ENCODE assay signal across 8 cellular contexts in the genomic region with DNA sequence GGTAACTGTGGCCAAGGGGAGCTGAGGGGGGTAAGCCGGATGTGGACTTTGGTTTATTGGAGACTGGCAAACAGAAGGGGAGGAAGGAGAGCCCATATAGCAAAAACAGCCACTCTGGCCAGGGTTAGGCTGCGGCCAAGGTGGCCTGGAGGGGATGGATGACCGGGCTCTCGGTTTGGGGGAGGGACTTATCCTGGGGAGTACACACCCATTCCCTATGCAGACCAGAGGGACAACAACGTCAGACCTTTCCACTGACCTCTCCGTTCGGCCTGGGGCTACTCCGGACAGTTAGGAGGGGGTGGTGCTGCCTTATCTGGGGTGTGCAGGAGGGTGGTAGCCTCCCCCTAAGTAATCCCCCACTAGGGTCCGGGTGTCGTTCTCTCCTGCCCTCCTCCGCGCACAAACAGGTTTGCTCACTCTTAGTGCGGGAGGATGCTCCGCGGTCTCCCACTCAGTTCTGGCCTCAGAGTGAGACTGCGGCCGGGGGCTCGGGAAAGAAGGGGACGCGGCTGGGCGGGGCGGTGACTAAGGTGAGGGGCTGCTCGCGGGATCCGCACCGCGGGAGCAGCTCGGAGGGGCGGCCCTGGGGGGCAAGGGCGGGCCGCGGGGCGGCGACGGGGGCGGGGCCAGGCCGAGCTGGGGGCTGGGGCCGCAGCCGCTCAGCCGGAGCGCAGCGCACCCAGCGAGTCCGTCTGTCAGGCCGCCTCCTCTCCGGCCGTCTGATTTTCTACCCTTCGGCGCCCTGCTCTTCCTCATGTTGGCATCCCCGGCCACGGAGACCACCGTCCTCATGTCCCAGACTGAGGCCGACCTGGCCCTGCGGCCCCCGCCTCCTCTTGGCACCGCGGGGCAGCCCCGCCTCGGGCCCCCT. TPM values are rescaled to one million over a fixed set of nuclear protein-coding genes. Genes with fewer than 3 reads are reported as not detected.
DNase-seq lines count a peak whose midpoint lies in the region; TF ChIP-seq lines count a peak whose summit lies in the region.

A gene (plus strand): TSS at position 669 of the 874 bp plus-strand sequence. CDS start 89 bp downstream, at position 758.

- intact Hi-C loops in Caco-2 (cut with micrococcal nuclease; ENCODE audit: unreplicated experiment): loop anchor here (5.0 kb wide), 1 partner anchor 42 kb away; a partner anchor contains a TSS
- intact Hi-C loops in esophagus squamous epithelium (cut with DNase I): no loop called here
- intact Hi-C loops in activated naive CD4-positive, alpha-beta T cell treated with anti-CD3 and anti-CD28 coated beads for 36 hours (cut with micrococcal nuclease): no loop called here

- TF ChIP-seq POLR2A in Peyer's patch (IDR thresholded peaks at IDR 0.05) (no peak), esophagus squamous epithelium (IDR thresholded peaks at IDR 0.05) (no peak)

- peak within 1 kb of the TSS; percentile 85 for H3K4me3 ChIP-seq in Caco-2 (ENCODE audit: low read depth, low read length)
- peak within 1 kb of the TSS; percentile 21 to 58 (median 38) for H3K4me3 ChIP-seq in Peyer's patch
- peak within 1 kb of the TSS; percentile 26 to 65 (median 48) for H3K4me3 ChIP-seq in esophagus squamous epithelium

- peak within 1 kb of the TSS; percentile 76 for H3K4me3 Mint-ChIP-seq in Caco-2 (ENCODE audit: unreplicated experiment)
- peak within 1 kb of the TSS; percentile 77 for H3K4me3 Mint-ChIP-seq in neural crest cell
- H3K4me3 Mint-ChIP-seq in activated naive CD4-positive, alpha-beta T cell treated with anti-CD3 and anti-CD28 coated beads for 36 hours: no peak within 1 kb of the TSS

- peak within 1 kb of the TSS in 2 of 4 donors; percentile 72 to 74 for H3K27ac ChIP-seq in Peyer's patch
- peak within 1 kb of the TSS in 3 of 4 donors; percentile 18 to 59 (median 57) for H3K27ac ChIP-seq in esophagus squamous epithelium
- H3K27ac ChIP-seq in caudate nucleus (ENCODE audit: low read depth, low read length): no peak within 1 kb of the TSS

- no peaks in the 10 kb centered on the region for H3K27me3 ChIP-seq in Caco-2 (replicated peaks; ENCODE audit: control insufficient read depth, insufficient read depth, low read length)
- H3K27me3 ChIP-seq in Peyer's patch: peaks cover 0 to 10% of the 10 kb centered on the region in 2 donors
- peaks cover 0 to 51% (median 19%) of the 10 kb centered on the region in 4 donors for H3K27me3 ChIP-seq in esophagus squamous epithelium

- TF ChIP-seq CTCF in Caco-2 (IDR thresholded peaks at IDR 0.05; ENCODE audit: insufficient read depth in 1 of 2, low read depth in 1 of 2, low read length in 1 of 2, severe bottlenecking in 1 of 2, unreplicated experiment in 1 of 2) (no peak), Peyer's patch (IDR thresholded peaks at IDR 0.05) (no peak), esophagus squamous epithelium (IDR thresholded peaks at IDR 0.05) (no peak), neural crest cell (conservative IDR thresholded peaks at IDR 0.05) (no peak)

- H3K4me1 ChIP-seq in Caco-2 (peaks cover 29% of the 10 kb centered on the region), Peyer's patch (peaks cover 0 to 23% (median 4%) of the 10 kb centered on the region in 4 donors), esophagus squamous epithelium (peaks cover 8 to 80% (median 13%) of the 10 kb centered on the region in 3 donors)

- BruUV-seq in Caco-2 (replicated peaks; lab: Mats Ljungman, UMichigan): TSS peak; percentile 44

- H3K9me3 ChIP-seq in Caco-2 (no peaks in the 10 kb centered on the region), Peyer's patch (no peaks in the 10 kb centered on the region), esophagus squamous epithelium (no peaks in the 10 kb centered on the region)

- peak; percentile 76 to 91 for DNase-seq in Caco-2
- DNase-seq in Peyer's patch: peak in 2 of 3 donors; percentile 56 to 72
- DNase-seq in esophagus squamous epithelium (lab: John Stamatoyannopoulos, UW): no peak
- peak; percentile 13 for DNase-seq in neural crest cell (ENCODE audit: low read depth, low spot score)
- DNase-seq in NCI-H1694 treated with DMSO at 0.1 percent for 48 hours (lab: John Stamatoyannopoulos, UW): no peak
- no peak for DNase-seq in activated naive CD4-positive, alpha-beta T cell treated with anti-CD3 and anti-CD28 coated beads for 36 hours
- DNase-seq in epidermal melanocyte (ENCODE audit: insufficient read length, low spot score): no peak
- no peak for DNase-seq in caudate nucleus (lab: John Stamatoyannopoulos, UW)

- peak within 1 kb of the TSS; percentile 65 for H3K27ac Mint-ChIP-seq in Caco-2 (ENCODE audit: unreplicated experiment)
- no peak within 1 kb of the TSS for H3K27ac Mint-ChIP-seq in neural crest cell (ENCODE audit: unreplicated experiment)
- no peak within 1 kb of the TSS for H3K27ac Mint-ChIP-seq in activated naive CD4-positive, alpha-beta T cell treated with anti-CD3 and anti-CD28 coated beads for 36 hours

- peaks cover 30% of the 10 kb centered on the region for H3K36me3 Mint-ChIP-seq in Caco-2 (ENCODE audit: insufficient read depth, unreplicated experiment)
- H3K36me3 Mint-ChIP-seq in neural crest cell (ENCODE audit: low read depth): no peaks in the 10 kb centered on the region
- peaks cover 26% of the 10 kb centered on the region for H3K36me3 Mint-ChIP-seq in activated naive CD4-positive, alpha-beta T cell treated with anti-CD3 and anti-CD28 coated beads for 36 hours (ENCODE audit: low read depth)

- 33 to 45% methylated on average over 5 to 14 of the region's 59 CpGs for WGBS in esophagus squamous epithelium, 2 donors

- no peaks in the 10 kb centered on the region; the same call in 1 of the 2 replicates for H3K36me3 ChIP-seq in Caco-2 (ENCODE audit: control insufficient read depth, insufficient read depth, low read length)
- peaks cover 0 to 45% (median 0%) of the 10 kb centered on the region in 3 donors for H3K36me3 ChIP-seq in Peyer's patch
- peaks cover 6 to 65% (median 30%) of the 10 kb centered on the region in 3 donors for H3K36me3 ChIP-seq in esophagus squamous epithelium

- POLR2A ChIA-PET in Caco-2 (lab: Charles Lee): interaction anchor here (0.6 to 2.5 kb wide), 7 partner anchors 17 to 171 kb away, joined by 3 to 14 read pairs (median 4); a partner anchor contains a TSS

- CTCF ChIA-PET in Caco-2 (lab: Charles Lee): interaction anchor here (0.6 to 2.0 kb wide), 6 partner anchors 17 to 969 kb away, joined by 3 to 15 read pairs (median 4); a partner anchor contains a TSS
- CTCF ChIA-PET in activated naive CD4-positive, alpha-beta T cell treated with anti-CD3 and anti-CD28 coated beads for 36 hours (lab: Charles Lee): interaction anchor here (1.0 kb wide), 1 partner anchor 41 kb away, joined by 3 read pairs; no protein-coding TSS in a partner anchor

- H3K9me3 Mint-ChIP-seq in Caco-2 (ENCODE audit: unreplicated experiment): no peaks in the 10 kb centered on the region
- H3K9me3 Mint-ChIP-seq in neural crest cell: no peaks in the 10 kb centered on the region
- H3K9me3 Mint-ChIP-seq in activated naive CD4-positive, alpha-beta T cell treated with anti-CD3 and anti-CD28 coated beads for 36 hours: no peaks in the 10 kb centered on the region

- no peaks in the 10 kb centered on the region for H3K27me3 Mint-ChIP-seq in Caco-2 (ENCODE audit: insufficient read depth, unreplicated experiment)
- peaks cover 50% of the 10 kb centered on the region for H3K27me3 Mint-ChIP-seq in neural crest cell (ENCODE audit: low read depth)
- peaks cover 39% of the 10 kb centered on the region for H3K27me3 Mint-ChIP-seq in activated naive CD4-positive, alpha-beta T cell treated with anti-CD3 and anti-CD28 coated beads for 36 hours (ENCODE audit: low read depth)

- H3K4me1 Mint-ChIP-seq in Caco-2 (ENCODE audit: low read depth, unreplicated experiment) (peaks cover 19% of the 10 kb centered on the region), neural crest cell (peaks cover 12% of the 10 kb centered on the region)
- peaks cover 24% of the 10 kb centered on the region for H3K4me1 Mint-ChIP-seq in activated naive CD4-positive, alpha-beta T cell treated with anti-CD3 and anti-CD28 coated beads for 36 hours (ENCODE audit: low read depth)

RNA-seq across cellular contexts. Expression of the gene that starts here (rescaled TPM):
- total RNA-seq in Caco-2 (2022): 3.3 and 4.1 TPM in 2 replicates
- total RNA-seq in Peyer's patch: 10 to 100 TPM in 3 of 4 donors, 1 to 10 TPM in 1; 7.2 to 56.0 (median 28.7) TPM
- total RNA-seq in esophagus squamous epithelium: 10 to 100 TPM in 1 of 4 donors, 1 to 10 TPM in 1, under 1 TPM in 2; 0.40 to 14.7 (median 3.9) TPM
- 0.58 and 0.73 TPM in 2 replicates for total RNA-seq in neural crest cell
- total RNA-seq in activated naive CD4-positive, alpha-beta T cell treated with anti-CD3 and anti-CD28 coated beads for 36 hours: under 1 TPM; 0.17 to 0.41 TPM

Comparison
In these comparisons a context has a peak if more than half of its experiments do, and no peak if none do; other contexts are left out.
1. Peak in DNase-seq in neural crest cell; RNA of the gene not detected or under 1 TPM.
2. DNase-seq: peak in Caco-2 (2 of 2) and Peyer's patch (2 of 3); none in esophagus squamous epithelium (single experiment), NCI-H1694 treated with DMSO at 0.1 percent for 48 hours (single experiment), activated naive CD4-positive, alpha-beta T cell treated with anti-CD3 and anti-CD28 coated beads for 36 hours (single experiment), epidermal melanocyte (single experiment) and caudate nucleus (0 of 61).
3. Peak in every context shown above with its lines, with median percentiles within 50 percentile points of each other: H3K4me3 ChIP-seq.